26 cellular contexts compared by ENCODE assay signal in genomic region chr2:55946793-55947192, GRCh38. TPM values are rescaled to one million over a fixed set of nuclear protein-coding genes. Genes with fewer than 3 reads are reported as not detected.
DNase-seq lines count a peak whose midpoint lies in the region; ATAC-seq, FAIRE-seq and TF ChIP-seq lines count a peak whose summit lies in the region.
"Had no signal": no experiment of that assay in that cellular context is flagged by ENCODE, and none has a peak within 500 bp of the region (broad histone marks: within the 10 kb centered on the region; RNA-seq: fewer than 3 reads in every experiment).

No MANE protein-coding gene starts in this region.

- intact Hi-C loops in HepG2 (cut with micrococcal nuclease; ENCODE audit: unreplicated experiment) (no loop called here), right lobe of liver (cut with DNase I) (no loop called here), K562 (cut with micrococcal nuclease) (no loop called here)

- POLR2A ChIA-PET in HepG2 (lab: Yijun Ruan, JAX), result no interaction called here
- POLR2A ChIA-PET in K562 (lab: Yijun Ruan, JAX), result interaction anchor here (1.4 kb wide), 1 partner anchor 22 kb away, joined by 4 read pairs; no protein-coding TSS in a partner anchor

- no peaks in the 10 kb centered on the region for H3K27me3 ChIP-seq in HepG2 (ENCODE audit: control insufficient read depth in 1 of 2, insufficient read depth in 2 of 2, low read length in 2 of 2)
- no peaks in the 10 kb centered on the region for H3K27me3 ChIP-seq in right lobe of liver
- H3K27me3 ChIP-seq in K562 (ENCODE audit: control insufficient read depth in 2 of 2, insufficient read depth in 2 of 2, low read length in 2 of 2), result no peaks in the 10 kb centered on the region
- H3K27me3 ChIP-seq in endodermal cell (ENCODE audit: control insufficient read depth, insufficient read depth, low read length, poor library complexity, severe bottlenecking), result no peaks in the 10 kb centered on the region
- H3K27me3 ChIP-seq: BE2C, BLaER1 had no signal

- no peaks in the 10 kb centered on the region for H3K27me3 Mint-ChIP-seq in endodermal cell (ENCODE audit: insufficient read depth)

- H4K20me1 ChIP-seq in HepG2 (ENCODE audit: insufficient read depth, low read length) (no peaks in the 10 kb centered on the region), K562 (replicated peaks; ENCODE audit: control insufficient read depth, insufficient read depth, low read length) (no peaks in the 10 kb centered on the region)
- H4K20me1 ChIP-seq: BLaER1 had no signal

- H3K27ac ChIP-seq in HepG2 (ENCODE audit: extremely low read length, insufficient read depth, low read length) (no peak overlapping the region), right lobe of liver (no peak overlapping the region), K562 (ENCODE audit: extremely low read depth, low read depth, low read length) (no peak overlapping the region), endodermal cell (ENCODE audit: low read depth, low read length) (no peak overlapping the region)
- H3K27ac ChIP-seq: 22Rv1, BLaER1 had no signal

- H3K4me3 Mint-ChIP-seq in endodermal cell, result no peak overlapping the region
- H3K4me3 Mint-ChIP-seq: CD14-positive monocyte; CD4-positive, alpha-beta memory T cell; CD4-positive, CD25-positive, alpha-beta regulatory T cell; CD8-positive, alpha-beta memory T cell had no signal

- H3K9me3 ChIP-seq in HepG2 (ENCODE audit: low read length) (no peaks in the 10 kb centered on the region), right lobe of liver (no peaks in the 10 kb centered on the region), K562 (replicated peaks; ENCODE audit: control insufficient read depth, insufficient read depth, low read depth, low read length) (no peaks in the 10 kb centered on the region), endodermal cell (ENCODE audit: control insufficient read depth, low read length) (no peaks in the 10 kb centered on the region)
- H3K9me3 ChIP-seq: BE2C, BLaER1 had no signal

- CTCF ChIA-PET in HepG2 (lab: Yijun Ruan, JAX; ENCODE audit: low intra/inter-chr PET ratio, low total read pairs) (no interaction called here), K562 (lab: Yijun Ruan, JAX; ENCODE audit: low intra/inter-chr PET ratio) (no interaction called here)

- TF ChIP-seq RAD21 in HepG2 (CRISPR knock-in tag; IDR thresholded peaks at IDR 0.05) (no peak), K562 (CRISPR knock-in tag; conservative IDR thresholded peaks at IDR 0.05 in 1 of 2, IDR thresholded peaks at IDR 0.05 in 1 of 2) (no peak)

- H3K4me1 Mint-ChIP-seq in endodermal cell, result no peaks in the 10 kb centered on the region
- H3K4me1 Mint-ChIP-seq: CD14-positive monocyte; CD4-positive, alpha-beta memory T cell; CD4-positive, CD25-positive, alpha-beta regulatory T cell; CD8-positive, alpha-beta memory T cell had no signal

- no peaks in the 10 kb centered on the region for H3K36me3 Mint-ChIP-seq in endodermal cell (ENCODE audit: low read depth)
- H3K36me3 Mint-ChIP-seq: CD14-positive monocyte; CD4-positive, alpha-beta memory T cell; CD4-positive, CD25-positive, alpha-beta regulatory T cell; CD8-positive, alpha-beta memory T cell had no signal

- H3K36me3 ChIP-seq in HepG2 (replicated peaks in 1 of 2; ENCODE audit: control insufficient read depth in 1 of 2, insufficient read depth in 2 of 2, low read length in 2 of 2), result no peaks in the 10 kb centered on the region
- no peaks in the 10 kb centered on the region for H3K36me3 ChIP-seq in right lobe of liver
- H3K36me3 ChIP-seq in K562 (ENCODE audit: control insufficient read depth, insufficient read depth, low read length), result no peaks in the 10 kb centered on the region
- H3K36me3 ChIP-seq in endodermal cell (ENCODE audit: control insufficient read depth, insufficient read depth, low read length), result no peaks in the 10 kb centered on the region
- H3K36me3 ChIP-seq: BE2C, BLaER1 had no signal

- TF ChIP-seq CTCF in HepG2 (CRISPR knock-in tag; IDR thresholded peaks at IDR 0.05) (no peak), right lobe of liver (IDR thresholded peaks at IDR 0.05) (no peak), K562 (IDR thresholded peaks at IDR 0.05 in 2 of 3, conservative IDR thresholded peaks at IDR 0.05 in 1 of 3; ENCODE audit: insufficient read depth in 2 of 3, low read depth in 1 of 3, low read length in 3 of 3) (no peak), endodermal cell (conservative IDR thresholded peaks at IDR 0.05) (no peak)

- ATAC-seq in HepG2, result no peak
- ATAC-seq in right lobe of liver, result no peak
- ATAC-seq in K562, result no peak
- ATAC-seq in HG03196 (IDR thresholded peaks at IDR 0.05; ENCODE audit: unreplicated experiment), result no peak
- ATAC-seq: GM12878 had no signal

- WGBS in HepG2 (ENCODE audit: low lambda C conversion rate), result 12% methylated on average over 1 of the region's 1 CpG
- 93% methylated on average over 1 of the region's 1 CpG for WGBS in right lobe of liver (ENCODE audit: insufficient coverage, low coverage, low lambda C conversion rate, missing lambda C conversion rate)
- 10% methylated on average over 1 of the region's 1 CpG for WGBS in K562 (ENCODE audit: insufficient coverage, low coverage, missing lambda C conversion rate)
- 100% methylated on average over 1 of the region's 1 CpG for WGBS in endodermal cell (ENCODE audit: insufficient coverage in 1 of 2, insufficient read length in 1 of 2), 2 experiments

- H3K79me2 ChIP-seq in HepG2 (ENCODE audit: insufficient read depth, low read length) (no peaks in the 10 kb centered on the region), K562 (ENCODE audit: control insufficient read depth, insufficient read depth, low read length) (no peaks in the 10 kb centered on the region)

- H3K27ac Mint-ChIP-seq in endodermal cell, result no peak overlapping the region
- H3K27ac Mint-ChIP-seq: CD14-positive monocyte; CD4-positive, alpha-beta memory T cell; CD4-positive, CD25-positive, alpha-beta regulatory T cell; CD8-positive, alpha-beta memory T cell had no signal

- H3K4me1 ChIP-seq in HepG2 (ENCODE audit: insufficient read depth, low read length) (no peaks in the 10 kb centered on the region), right lobe of liver (no peaks in the 10 kb centered on the region), K562 (replicated peaks in 1 of 2; ENCODE audit: control insufficient read depth in 2 of 2, insufficient read depth in 2 of 2, low read length in 2 of 2) (no peaks in the 10 kb centered on the region), endodermal cell (ENCODE audit: control insufficient read depth, insufficient read depth, low read length) (no peaks in the 10 kb centered on the region)
- H3K4me1 ChIP-seq: BE2C, BLaER1 had no signal

- FAIRE-seq in HepG2 (lab: Jason Lieb, UNC) (no peak), K562 (lab: Jason Lieb, UNC) (no peak)
- FAIRE-seq: GM12878, GM12892, GM18507 had no signal

- TF ChIP-seq EP300 in HepG2 (IDR thresholded peaks at IDR 0.05; ENCODE audit: low read depth in 2 of 2, low read length in 2 of 2), result no peak
- no peak for TF ChIP-seq EP300 in HepG2 (CRISPR knock-in tag; IDR thresholded peaks at IDR 0.05; ENCODE audit: borderline replicate concordance)
- TF ChIP-seq EP300 in K562 (IDR thresholded peaks at IDR 0.05; ENCODE audit: low read length), result no peak

- TF ChIP-seq POLR2A in HepG2 (IDR thresholded peaks at IDR 0.05; ENCODE audit: insufficient read depth in 1 of 2, low read depth in 2 of 2, low read length in 2 of 2) (no peak), right lobe of liver (IDR thresholded peaks at IDR 0.05) (no peak), K562 (conservative IDR thresholded peaks at IDR 0.05) (no peak)

- H3K9me3 Mint-ChIP-seq in endodermal cell, result no peaks in the 10 kb centered on the region

- no peak overlapping the region for H3K4me2 ChIP-seq in HepG2 (ENCODE audit: low read depth, low read length)
- H3K4me2 ChIP-seq in K562 (ENCODE audit: insufficient read depth, low read length), result no peak overlapping the region
- H3K4me2 ChIP-seq: BLaER1 had no signal

- H3K9me1 ChIP-seq in K562 (ENCODE audit: control insufficient read depth, insufficient read depth, low read length), result no peaks in the 10 kb centered on the region

- H3K9ac ChIP-seq in HepG2 (ENCODE audit: insufficient read depth, low read depth, low read length), result no peak overlapping the region
- H3K9ac ChIP-seq in K562 (ENCODE audit: insufficient read depth in 1 of 2, low read depth in 2 of 2, low read length in 2 of 2), result no peak overlapping the region
- no peak overlapping the region for H3K9ac ChIP-seq in endodermal cell (ENCODE audit: extremely low read depth, low read length, poor library complexity, severe bottlenecking)
- H3K9ac ChIP-seq: BLaER1 had no signal

- DNase-seq in HepG2 (ENCODE audit: low spot score) (no peak), right lobe of liver (no peak), K562 (ENCODE audit: extremely low read depth in 1 of 4, low spot score in 3 of 4) (no peak), endodermal cell (no peak)
- DNase-seq: ACHN; BE2C; C1 segment of cervical spinal cord; CD4-positive, alpha-beta memory T cell; CD4-positive, CD25-positive, alpha-beta regulatory T cell; CD8-positive, alpha-beta memory T cell; COR-L47; DMS 273 treated with DMSO at 0.1 percent for 48 hours; DMS153; DMS53; DMS79; DND-41; EL; GDM1 had no signal

- H2AFZ ChIP-seq in HepG2 (ENCODE audit: low read length), result no peak overlapping the region
- no peak overlapping the region for H2AFZ ChIP-seq in K562 (ENCODE audit: low read depth, low read length)

- H3K4me3 ChIP-seq in HepG2 (replicated peaks in 1 of 3; ENCODE audit: insufficient read depth in 1 of 3, low read depth in 2 of 3, low read length in 3 of 3), result no peak overlapping the region
- H3K4me3 ChIP-seq in right lobe of liver, result no peak overlapping the region
- no peak overlapping the region for H3K4me3 ChIP-seq in K562
- no peak overlapping the region for H3K4me3 ChIP-seq in endodermal cell (ENCODE audit: low read length)
- H3K4me3 ChIP-seq: BLaER1, GM12878 had no signal

- in situ Hi-C loops in HepG2 (cut with HindIII; ENCODE audit: extremely low pct_ligation_motif_present, low pct_unique_long_range_greater_than_20kb), result no loop called here
- in situ Hi-C loops in K562 (cut with MboI), result no loop called here

- no TSS peak for BruUV-seq in HepG2 (replicated peaks; lab: Mats Ljungman, UMichigan)
- no TSS peak for BruUV-seq in K562 (replicated peaks; lab: Mats Ljungman, UMichigan)

RNA-seq across cellular contexts. Expression of gene EFEMP1, which starts 23.2 kb away (rescaled TPM):
- total RNA-seq in HepG2 (2016; rRNA removed; fragmentation: Illumina TruSeq; extraction: Trizol) (not detected in 2 replicates), right lobe of liver (10 to 100 TPM in 3 of 6 experiments, 1 to 10 TPM in 3; 2.4 to 36.8 (median 9.0) TPM), K562 (2014; rRNA removed) (0.16 and 0.32 TPM in 2 replicates), K562 (2014; rRNA removed; fragmentation: Illumina TruSeq; extraction: Trizol) (0.19 and 0.22 TPM in 2 replicates), K562 (2015; rRNA removed; fragmentation: Illumina TruSeq; extraction: Trizol) (0.07 and 0.53 TPM in 2 replicates), K562 (2021) (0.82 and 0.83 TPM in 2 replicates), endodermal cell (1 to 10 TPM; 2.6 to 3.3 TPM)
- total RNA-seq in HepG2 (2016; cell fraction: cytosol; rRNA removed; fragmentation: Illumina TruSeq; extraction: Trizol; ENCODE audit: low read depth), result not detected in 2 replicates
- not detected in 2 replicates for total RNA-seq in HepG2 (2016; cell fraction: insoluble cytoplasmic fraction; rRNA removed; fragmentation: Illumina TruSeq; extraction: Trizol)
- not detected in 2 replicates for total RNA-seq in HepG2 (2016; cell fraction: membrane; rRNA removed; fragmentation: Illumina TruSeq; extraction: Trizol)
- not detected in 2 replicates for total RNA-seq in HepG2 (2016; cell fraction: nucleus; rRNA removed; fragmentation: Illumina TruSeq; extraction: Trizol)
- polyA plus RNA-seq in HepG2 (2011; rRNA removed) (not detected in 2 replicates), K562 (2011; rRNA removed) (0.70 and 6.2 TPM in 2 replicates), K562 (2014; fragmentation: Illumina TruSeq; extraction: Trizol) (0.22 and 0.79 TPM in 2 replicates), K562 (2014; fragmentation: Nextera tagmentation; extraction: Ambion mirVana) (under 1 TPM; 0.15 to 0.22 TPM), K562 (2014; rRNA removed) (0.05 and 0.07 TPM in 2 replicates)
- not detected in 2 replicates for polyA plus RNA-seq in HepG2 (2011; cell fraction: cytosol; rRNA removed)
- polyA plus RNA-seq in HepG2 (2011; cell fraction: nucleus; rRNA removed), result 0.07 TPM in 1 of 2 replicates, not detected in the other
- polyA plus RNA-seq in HepG2 (2012), result not detected in 2 replicates
- polyA plus RNA-seq in HepG2 (2016; cell fraction: cytosol; fragmentation: Illumina TruSeq; extraction: Trizol; ENCODE audit: low read depth), result not detected in 2 replicates
- not detected in 2 replicates for polyA plus RNA-seq in HepG2 (2016; cell fraction: insoluble cytoplasmic fraction; fragmentation: Illumina TruSeq; extraction: Trizol; ENCODE audit: low read depth)
- not detected in 2 replicates for polyA plus RNA-seq in HepG2 (2016; cell fraction: membrane; fragmentation: Illumina TruSeq; extraction: Trizol; ENCODE audit: low read depth)
- polyA plus RNA-seq in HepG2 (2016; cell fraction: nucleus; fragmentation: Illumina TruSeq; extraction: Trizol; ENCODE audit: insufficient read depth, low read depth), result not detected in 2 replicates
- 124 TPM in 1 of 2 replicates, not detected in the other for polyA minus RNA-seq in HepG2 (2011; rRNA and poly(A)+ RNA removed; ENCODE audit: low replicate concordance)
- 1.6 TPM in 1 of 2 replicates, not detected in the other for polyA minus RNA-seq in HepG2 (2011; cell fraction: cytosol; rRNA and poly(A)+ RNA removed)
- 0.62 and 0.64 TPM in 2 replicates for polyA minus RNA-seq in HepG2 (2011; cell fraction: nucleus; rRNA and poly(A)+ RNA removed)
- total RNA-seq in K562 (2011; cell fraction: chromatin; rRNA removed; ENCODE audit: low replicate concordance), result 3.1 and 4.1 TPM in 2 replicates
- total RNA-seq in K562 (2011; cell fraction: nucleolus; rRNA removed), result 3.0 and 5.8 TPM in 2 replicates
- 2.4 and 3.3 TPM in 2 replicates for total RNA-seq in K562 (2011; cell fraction: nucleoplasm; rRNA removed)
- polyA plus RNA-seq in K562 (2011; cell fraction: cytosol; rRNA removed), result 1.3 and 4.9 TPM in 2 replicates
- 0.53 and 4.8 TPM in 2 replicates for polyA plus RNA-seq in K562 (2011; cell fraction: nucleus; rRNA removed)
- 0.35 and 0.42 TPM in 2 replicates for polyA plus RNA-seq in K562 (2012)
- 2.1 and 10.4 TPM in 2 replicates for polyA minus RNA-seq in K562 (2011; rRNA and poly(A)+ RNA removed)
- polyA minus RNA-seq in K562 (2011; cell fraction: cytosol; rRNA and poly(A)+ RNA removed), result 4.9 TPM in 1 of 2 replicates, not detected in the other
- polyA minus RNA-seq in K562 (2011; cell fraction: nucleus; rRNA and poly(A)+ RNA removed), result 1.4 and 3.9 TPM in 2 replicates
- polyA plus RNA-seq in endodermal cell (2013, experiment 1 of 2), result 10.0 TPM
- 11.8 TPM for polyA plus RNA-seq in endodermal cell (2013, experiment 2 of 2)
- total RNA-seq: CD4-positive, alpha-beta memory T cell; CD4-positive, CD25-positive, alpha-beta regulatory T cell; CD8-positive, alpha-beta memory T cell; G401 had no signal
- polyA plus RNA-seq: CD14-positive monocyte; CD4-positive, alpha-beta memory T cell; CD4-positive, CD25-positive, alpha-beta regulatory T cell; CD8-positive, alpha-beta memory T cell had no signal

Comparison
In these comparisons a context has a peak if more than half of its experiments do, and no peak if none do; other contexts are left out.
1. Of the 241 proteins assayed by ChIP-seq in both HepG2 and K562: peak only in HepG2: none; only in K562: MAFG; in both: MAFF and MAFK; in neither: 238.